ENCODE assay signal across 20 cellular contexts in genomic region chr9:18405240-18405639, GRCh38.
DNase-seq lines count a peak whose midpoint lies in the region; ATAC-seq and TF ChIP-seq lines count a peak whose summit lies in the region.
"Had no signal": no experiment of that assay in that cellular context is flagged by ENCODE, and none has a peak within 500 bp of the region (broad histone marks: within the 10 kb centered on the region; RNA-seq: fewer than 3 reads in every experiment).

No MANE protein-coding gene starts in this region.

- no peaks in the 10 kb centered on the region for H3K36me3 Mint-ChIP-seq in glutamatergic neuron (ENCODE audit: unreplicated experiment)
- H3K36me3 Mint-ChIP-seq: IgD-negative memory B cell, mesothelial cell of epicardium had no signal

- H3K27me3 Mint-ChIP-seq in glutamatergic neuron (ENCODE audit: unreplicated experiment), result peaks cover 1% of the 10 kb centered on the region
- H3K27me3 Mint-ChIP-seq: central memory CD8-positive, alpha-beta T cell; IgD-negative memory B cell had no signal

- no peaks in the 10 kb centered on the region for H3K27me3 ChIP-seq in adipocyte (replicated peaks; ENCODE audit: control insufficient read depth, insufficient read depth, low read length)
- H3K27me3 ChIP-seq: BLaER1 treated with 17β-estradiol and CSF1 and Interleukin-3, amounts not matched to agents 10 nM and 100 nM; thyroid gland had no signal

- H3K4me3 ChIP-seq in adipocyte (ENCODE audit: low read length), result no peak overlapping the region
- H3K4me3 ChIP-seq: BLaER1 treated with 17β-estradiol and CSF1 and Interleukin-3, amounts not matched to agents 10 nM and 100 nM; thyroid gland had no signal

- no peak overlapping the region for H3K4me3 Mint-ChIP-seq in glutamatergic neuron (ENCODE audit: unreplicated experiment)
- H3K4me3 Mint-ChIP-seq: central memory CD8-positive, alpha-beta T cell; IgD-negative memory B cell; mesothelial cell of epicardium had no signal

- no peaks in the 10 kb centered on the region for H3K36me3 ChIP-seq in adipocyte (ENCODE audit: control insufficient read depth, insufficient read depth, low read length, severe bottlenecking)
- H3K36me3 ChIP-seq: BLaER1 treated with 17β-estradiol and CSF1 and Interleukin-3, amounts not matched to agents 10 nM and 100 nM; thyroid gland had no signal

- no peak for ATAC-seq in GM18870 (IDR thresholded peaks at IDR 0.05; ENCODE audit: unreplicated experiment)

- H3K9me3 Mint-ChIP-seq in glutamatergic neuron (ENCODE audit: unreplicated experiment), result no peaks in the 10 kb centered on the region
- H3K9me3 Mint-ChIP-seq: IgD-negative memory B cell, mesothelial cell of epicardium had no signal

- peak; percentile 54 for DNase-seq in GM04504 (ENCODE audit: low read depth)
- DNase-seq in M059J (ENCODE audit: low read depth), result peak; percentile 45
- peak; percentile 18 for DNase-seq in adipocyte (ENCODE audit: low read depth)
- DNase-seq in myocyte (ENCODE audit: low read depth), result peak; percentile 94
- DNase-seq in activated T-cell treated with anti-CD3 and anti-CD28 coated beads, Interleukin-2, amount 50 U/mL, for 48 hours, result no peak
- DNase-seq in glutamatergic neuron, result no peak
- DNase-seq: activated CD4-positive, CD25-positive, alpha-beta regulatory T cell treated with anti-CD3 and anti-CD28 coated beads, Interleukin-2, amount 50 U/mL, for 72 hours; activated effector memory CD4-positive, alpha-beta T cell treated with Interleukin-2 at 50 U/mL for 16 hours; DMS153; effector CD8-positive, alpha-beta T cell; hypothalamus; SIG-M5; stimulated activated CD4-positive, alpha-beta T cell treated with anti-CD3 and anti-CD28 coated beads, Interleukin-12 subunit alpha, Interleukin-12 subunit beta, amount 100 ng/mL, for 4 hours; T-helper 9 cell; thyroid gland had no signal

- no peak for TF ChIP-seq CTCF in glutamatergic neuron (IDR thresholded peaks at IDR 0.05; ENCODE audit: partially characterized antibody, unreplicated experiment)

- no peaks in the 10 kb centered on the region for H3K4me1 ChIP-seq in adipocyte (ENCODE audit: control insufficient read depth, insufficient read depth, low read length)
- H3K4me1 ChIP-seq: BLaER1 treated with 17β-estradiol and CSF1 and Interleukin-3, amounts not matched to agents 10 nM and 100 nM; thyroid gland had no signal

- H3K4me1 Mint-ChIP-seq in glutamatergic neuron (ENCODE audit: low read depth, unreplicated experiment), result no peaks in the 10 kb centered on the region
- H3K4me1 Mint-ChIP-seq: central memory CD8-positive, alpha-beta T cell; IgD-negative memory B cell had no signal

- no peaks in the 10 kb centered on the region for H3K9me3 ChIP-seq in adipocyte (ENCODE audit: control insufficient read depth, low read length)
- H3K9me3 ChIP-seq: BLaER1 treated with 17β-estradiol and CSF1 and Interleukin-3, amounts not matched to agents 10 nM and 100 nM; thyroid gland had no signal

- H3K27ac Mint-ChIP-seq in glutamatergic neuron (ENCODE audit: unreplicated experiment), result no peak overlapping the region
- H3K27ac Mint-ChIP-seq: IgD-negative memory B cell, mesothelial cell of epicardium had no signal

- H3K9ac ChIP-seq in adipocyte (ENCODE audit: low read length), result no peak overlapping the region
- H3K9ac ChIP-seq: BLaER1 treated with 17β-estradiol and CSF1 and Interleukin-3, amounts not matched to agents 10 nM and 100 nM had no signal

Comparison
In these comparisons a context has a peak if more than half of its experiments do, and no peak if none do; other contexts are left out.
1. DNase-seq: peak in GM04504 (single experiment), M059J (single experiment), adipocyte (single experiment) and myocyte (single experiment); none in activated T-cell treated with anti-CD3 and anti-CD28 coated beads, Interleukin-2, amount 50 U/mL, for 48 hours (0 of 2) and glutamatergic neuron (single experiment).